Comparison of ENCODE assay signal across 11 cellular contexts in the genomic region with DNA sequence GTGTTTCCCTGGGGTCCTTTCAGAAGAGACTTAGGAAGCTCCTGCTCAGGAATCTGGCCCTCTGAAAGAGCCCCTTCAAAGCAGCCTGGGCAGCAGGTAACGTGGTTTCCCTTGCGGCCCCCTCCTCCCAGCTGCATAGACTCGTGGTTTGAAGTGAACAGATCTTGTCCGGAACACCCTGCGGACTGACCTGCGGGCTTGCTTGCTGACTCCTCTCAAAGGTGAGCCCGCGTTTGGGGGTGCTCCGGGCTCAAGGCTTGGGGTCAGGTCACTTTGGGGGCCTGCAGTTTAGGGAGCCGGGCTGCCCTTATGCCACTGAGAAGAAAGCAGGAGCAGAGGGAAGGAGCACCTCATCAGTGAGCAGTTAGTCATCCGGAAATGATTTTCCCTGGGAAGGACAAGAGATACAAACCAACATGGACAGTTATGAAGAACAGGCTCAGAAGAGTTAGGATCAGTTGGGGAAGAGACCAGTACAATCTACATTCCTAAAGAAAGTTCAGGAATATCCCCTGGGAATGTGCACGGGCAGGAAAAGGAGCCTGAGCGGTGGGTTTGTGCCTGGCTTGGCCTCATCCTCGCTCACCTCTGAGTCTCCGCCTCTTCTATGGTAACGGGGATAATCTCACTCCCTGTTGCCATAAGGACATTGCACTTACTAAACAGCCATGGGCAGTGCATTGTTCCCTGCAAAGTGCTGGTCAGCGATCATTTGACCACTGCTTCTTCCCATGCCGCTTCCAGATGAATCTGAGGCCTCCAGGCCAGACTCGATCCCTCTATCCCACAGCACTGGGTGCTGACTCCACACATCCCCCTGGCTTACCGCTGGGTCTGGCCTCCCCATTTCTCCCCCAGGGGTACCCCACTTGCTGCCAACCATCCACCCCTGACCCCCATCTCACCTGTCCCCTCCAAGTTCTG. TPM values are rescaled to one million over a fixed set of nuclear protein-coding genes. Genes with fewer than 3 reads are reported as not detected.
DNase-seq lines count a peak whose midpoint lies in the region; ATAC-seq and TF ChIP-seq lines count a peak whose summit lies in the region.
"Had no signal": no experiment of that assay in that cellular context is flagged by ENCODE, and none has a peak within 500 bp of the region (broad histone marks: within the 10 kb centered on the region; RNA-seq: fewer than 3 reads in every experiment).

No MANE protein-coding gene starts in this region.

- no peaks in the 10 kb centered on the region for H3K27me3 Mint-ChIP-seq in activated CD8-positive, alpha-beta T cell treated with anti-CD3 and anti-CD28 coated beads, Interleukin-2, amount 10 ng/mL, durations not matched to agents 7 days and 5 days (ENCODE audit: low read depth)
- no peaks in the 10 kb centered on the region for H3K27me3 Mint-ChIP-seq in activated CD8-positive, alpha-beta T cell treated with anti-CD3 and anti-CD28 coated beads for 36 hours
- H3K27me3 Mint-ChIP-seq in T-helper 17 cell: no peaks in the 10 kb centered on the region

- no peak for TF ChIP-seq CTCF in activated CD8-positive, alpha-beta T cell treated with anti-CD3 and anti-CD28 coated beads for 36 hours (IDR thresholded peaks at IDR 0.05)

- no peak overlapping the region for H3K9ac ChIP-seq in subcutaneous abdominal adipose tissue (ENCODE audit: low read length in 5 of 5)

- no peaks in the 10 kb centered on the region for H3K27me3 ChIP-seq in subcutaneous abdominal adipose tissue (ENCODE audit: control insufficient read depth in 5 of 5, insufficient read depth in 4 of 5, low read length in 5 of 5)
- H3K27me3 ChIP-seq: MG63 had no signal

- no peak overlapping the region for H3K4me3 ChIP-seq in subcutaneous abdominal adipose tissue (ENCODE audit: low read depth in 1 of 5, low read length in 5 of 5)
- H3K4me3 ChIP-seq: MG63, SK-N-MC had no signal

- no peak for ATAC-seq in activated CD8-positive, alpha-beta T cell treated with anti-CD3 and anti-CD28 coated beads, Interleukin-2, amount 10 ng/mL, durations not matched to agents 7 days and 5 days
- ATAC-seq in activated CD8-positive, alpha-beta T cell treated with anti-CD3 and anti-CD28 coated beads for 36 hours: no peak
- ATAC-seq in T-helper 17 cell (no peak), HG03159 (IDR thresholded peaks at IDR 0.05; ENCODE audit: unreplicated experiment) (no peak)

- no peak overlapping the region for H3K27ac Mint-ChIP-seq in activated CD8-positive, alpha-beta T cell treated with anti-CD3 and anti-CD28 coated beads, Interleukin-2, amount 10 ng/mL, durations not matched to agents 7 days and 5 days
- H3K27ac Mint-ChIP-seq in activated CD8-positive, alpha-beta T cell treated with anti-CD3 and anti-CD28 coated beads for 36 hours: no peak overlapping the region
- H3K27ac Mint-ChIP-seq in T-helper 17 cell: peak overlapping the region; percentile 99

- DNase-seq in activated CD8-positive, alpha-beta T cell treated with anti-CD3 and anti-CD28 coated beads, Interleukin-2, amount 10 ng/mL, durations not matched to agents 7 days and 5 days: no peak
- no peak for DNase-seq in activated CD8-positive, alpha-beta T cell treated with anti-CD3 and anti-CD28 coated beads for 36 hours
- DNase-seq in T-helper 17 cell (no peak), islet precursor cell (peak; percentile 57), D341Med (ENCODE audit: low spot score) (no peak), NCI-H510A (lab: John Stamatoyannopoulos, UW) (no peak)
- DNase-seq: GOT3, MG63 had no signal

- CTCF ChIA-PET in activated CD8-positive, alpha-beta T cell treated with anti-CD3 and anti-CD28 coated beads, Interleukin-2, amount 10 ng/mL, durations not matched to agents 7 days and 5 days (lab: Charles Lee): interaction anchor here (1.2 to 9.7 kb wide), 4 partner anchors 7 to 111 kb away, joined by 4 to 205 read pairs (median 46); partner anchors contain the start of gene ZNRF1
- CTCF ChIA-PET in activated CD8-positive, alpha-beta T cell treated with anti-CD3 and anti-CD28 coated beads for 36 hours (lab: Charles Lee): interaction anchor here (1.5 kb wide), 1 partner anchor 108 kb away, joined by 6 read pairs; the partner anchor contains the start of gene ZNRF1

- H3K36me3 ChIP-seq in subcutaneous abdominal adipose tissue (ENCODE audit: control insufficient read depth in 5 of 5, insufficient read depth in 5 of 5, low read length in 5 of 5): peaks cover 0 to 8% (median 0%) of the 10 kb centered on the region in 5 donors
- H3K36me3 ChIP-seq: MG63 had no signal

- H3K9me3 Mint-ChIP-seq in activated CD8-positive, alpha-beta T cell treated with anti-CD3 and anti-CD28 coated beads, Interleukin-2, amount 10 ng/mL, durations not matched to agents 7 days and 5 days (ENCODE audit: insufficient read depth): no peaks in the 10 kb centered on the region
- H3K9me3 Mint-ChIP-seq in activated CD8-positive, alpha-beta T cell treated with anti-CD3 and anti-CD28 coated beads for 36 hours: peaks cover 3% of the 10 kb centered on the region

- peaks cover 16 to 65% (median 54%) of the 10 kb centered on the region in 5 donors for H3K4me1 ChIP-seq in subcutaneous abdominal adipose tissue (ENCODE audit: control insufficient read depth in 5 of 5, insufficient read depth in 5 of 5, low read length in 5 of 5)

- H3K9me3 ChIP-seq in T-helper 17 cell (ENCODE audit: control insufficient read depth, low read length, poor library complexity, severe bottlenecking) (no peaks in the 10 kb centered on the region), subcutaneous abdominal adipose tissue (ENCODE audit: control insufficient read depth in 5 of 5, low read length in 5 of 5) (no peaks in the 10 kb centered on the region)
- H3K9me3 ChIP-seq: MG63 had no signal

- H3K4me3 Mint-ChIP-seq in activated CD8-positive, alpha-beta T cell treated with anti-CD3 and anti-CD28 coated beads, Interleukin-2, amount 10 ng/mL, durations not matched to agents 7 days and 5 days: peak overlapping the region; percentile 8
- no peak overlapping the region for H3K4me3 Mint-ChIP-seq in activated CD8-positive, alpha-beta T cell treated with anti-CD3 and anti-CD28 coated beads for 36 hours
- H3K4me3 Mint-ChIP-seq in T-helper 17 cell: peak overlapping the region; percentile 80

- POLR2A ChIA-PET in activated CD8-positive, alpha-beta T cell treated with anti-CD3 and anti-CD28 coated beads, Interleukin-2, amount 10 ng/mL, durations not matched to agents 7 days and 5 days (lab: Charles Lee): interaction anchor here (1.1 kb wide), 1 partner anchor 120 kb away, joined by 3 read pairs; no protein-coding TSS in a partner anchor
- POLR2A ChIA-PET in activated CD8-positive, alpha-beta T cell treated with anti-CD3 and anti-CD28 coated beads for 36 hours (lab: Charles Lee): no interaction called here

- intact Hi-C loops in activated CD8-positive, alpha-beta T cell treated with anti-CD3 and anti-CD28 coated beads for 36 hours (cut with micrococcal nuclease): loop anchor here (5.0 kb wide), 1 partner anchor 34 kb away; no protein-coding TSS in a partner anchor

- no peaks in the 10 kb centered on the region for H3K36me3 Mint-ChIP-seq in activated CD8-positive, alpha-beta T cell treated with anti-CD3 and anti-CD28 coated beads, Interleukin-2, amount 10 ng/mL, durations not matched to agents 7 days and 5 days (ENCODE audit: low read depth)
- H3K36me3 Mint-ChIP-seq in activated CD8-positive, alpha-beta T cell treated with anti-CD3 and anti-CD28 coated beads for 36 hours (ENCODE audit: low read depth): peaks cover 10% of the 10 kb centered on the region
- peaks cover 3% of the 10 kb centered on the region for H3K36me3 Mint-ChIP-seq in T-helper 17 cell (ENCODE audit: low read depth)

- peak overlapping the region; percentile 69 for H3K27ac ChIP-seq in subcutaneous abdominal adipose tissue (ENCODE audit: low read depth, low read length)
- H3K27ac ChIP-seq: SK-N-MC had no signal

- H3K4me1 Mint-ChIP-seq in activated CD8-positive, alpha-beta T cell treated with anti-CD3 and anti-CD28 coated beads, Interleukin-2, amount 10 ng/mL, durations not matched to agents 7 days and 5 days (ENCODE audit: low read depth): peaks cover 71% of the 10 kb centered on the region
- H3K4me1 Mint-ChIP-seq in activated CD8-positive, alpha-beta T cell treated with anti-CD3 and anti-CD28 coated beads for 36 hours (ENCODE audit: low read depth): peaks cover 52% of the 10 kb centered on the region
- H3K4me1 Mint-ChIP-seq in T-helper 17 cell: peaks cover 63% of the 10 kb centered on the region

RNA-seq across cellular contexts. Expression of gene LDHD, which starts 10.0 kb away (rescaled TPM):
- total RNA-seq in activated CD8-positive, alpha-beta T cell treated with anti-CD3 and anti-CD28 coated beads, Interleukin-2, amount 10 ng/mL, durations not matched to agents 7 days and 5 days: under 1 TPM in 1 of 2 experiments, not detected in 1; 0.13 TPM
- total RNA-seq in activated CD8-positive, alpha-beta T cell treated with anti-CD3 and anti-CD28 coated beads for 36 hours: not detected
- under 1 TPM in 1 of 2 donors, not detected in 1; 0.62 TPM for total RNA-seq in T-helper 17 cell

RNA-seq across cellular contexts. Expression of gene ZFP1, which starts 41.7 kb away (rescaled TPM):
- 10 to 100 TPM; 18.3 to 19.5 TPM for total RNA-seq in activated CD8-positive, alpha-beta T cell treated with anti-CD3 and anti-CD28 coated beads, Interleukin-2, amount 10 ng/mL, durations not matched to agents 7 days and 5 days
- 10 to 100 TPM; 19.8 to 23.9 TPM for total RNA-seq in activated CD8-positive, alpha-beta T cell treated with anti-CD3 and anti-CD28 coated beads for 36 hours
- total RNA-seq in T-helper 17 cell: 10 to 100 TPM; 10.2 to 10.4 TPM
